In genomic region chr5:1005362-1005851, GRCh38 we compare ENCODE assay signal across 8 cellular contexts. TPM values are rescaled to one million over a fixed set of nuclear protein-coding genes. Genes with fewer than 3 reads are reported as not detected.
DNase-seq lines count a peak whose midpoint lies in the region; ATAC-seq and TF ChIP-seq lines count a peak whose summit lies in the region.

No MANE protein-coding gene starts in this region.

- H3K9me3 ChIP-seq in CD8-positive, alpha-beta T cell (ENCODE audit: low read length), result no peaks in the 10 kb centered on the region
- H3K9me3 ChIP-seq in prostate gland, result no peaks in the 10 kb centered on the region
- H3K9me3 ChIP-seq in endodermal cell (ENCODE audit: control insufficient read depth, low read length), result no peaks in the 10 kb centered on the region
- H3K9me3 ChIP-seq in BE2C, result no peaks in the 10 kb centered on the region

- H3K4me1 ChIP-seq in CD8-positive, alpha-beta T cell (ENCODE audit: insufficient read depth, low read length), result peaks cover 34% of the 10 kb centered on the region
- H3K4me1 ChIP-seq in prostate gland (replicated peaks) (peaks cover 9% of the 10 kb centered on the region), endodermal cell (ENCODE audit: control insufficient read depth, insufficient read depth, low read length) (no peaks in the 10 kb centered on the region), BE2C (peaks cover 9% of the 10 kb centered on the region)

- TF ChIP-seq CTCF in CD8-positive, alpha-beta T cell (IDR thresholded peaks at IDR 0.05), result no peak
- TF ChIP-seq CTCF in RWPE1 (conservative IDR thresholded peaks at IDR 0.05; ENCODE audit: low read depth) (no peak), prostate gland (IDR thresholded peaks at IDR 0.05) (no peak), endodermal cell (conservative IDR thresholded peaks at IDR 0.05) (no peak), BE2C (IDR thresholded peaks at IDR 0.05; ENCODE audit: low read depth, low read length) (no peak)

- peak in 1 of 7 experiments; percentile 2 for DNase-seq in CD8-positive, alpha-beta T cell
- DNase-seq in RWPE1 (ENCODE audit: low spot score), result no peak
- peak; percentile 43 for DNase-seq in left ventricle myocardium superior
- DNase-seq in prostate gland (ENCODE audit: low spot score), result no peak
- DNase-seq in activated T-helper 1 cell treated with anti-CD3 and anti-CD28 coated beads, Interleukin-12 subunit alpha, Interleukin-12 subunit beta, Interleukin-2, Interleukin-4 antibody, amounts not matched to agents 30 ng/mL and 10 ng/mL and 1 ng/mL, durations not matched to agents 14 hours and 24 hours and 36 hours (ENCODE audit: low spot score), result no peak
- no peak for DNase-seq in endodermal cell
- DNase-seq in BE2C, result no peak

- H3K9me3 Mint-ChIP-seq in CD8-positive, alpha-beta T cell, result no peaks in the 10 kb centered on the region
- no peaks in the 10 kb centered on the region for H3K9me3 Mint-ChIP-seq in activated T-helper 1 cell treated with anti-CD3 and anti-CD28 coated beads, Interleukin-12 subunit alpha, Interleukin-12 subunit beta, Interleukin-2, Interleukin-4 antibody, amounts not matched to agents 30 ng/mL and 10 ng/mL and 1 ng/mL, durations not matched to agents 14 hours and 24 hours and 36 hours
- no peaks in the 10 kb centered on the region for H3K9me3 Mint-ChIP-seq in endodermal cell

- H3K27me3 ChIP-seq in CD8-positive, alpha-beta T cell (ENCODE audit: insufficient read depth, low read length), result peaks cover 13% of the 10 kb centered on the region
- H3K27me3 ChIP-seq in prostate gland (replicated peaks; ENCODE audit: insufficient read depth) (no peaks in the 10 kb centered on the region), endodermal cell (ENCODE audit: control insufficient read depth, insufficient read depth, low read length, poor library complexity, severe bottlenecking) (peaks cover 91% of the 10 kb centered on the region), BE2C (peaks cover 56% of the 10 kb centered on the region)

- H3K36me3 Mint-ChIP-seq in CD8-positive, alpha-beta T cell, result no peaks in the 10 kb centered on the region
- no peaks in the 10 kb centered on the region for H3K36me3 Mint-ChIP-seq in activated T-helper 1 cell treated with anti-CD3 and anti-CD28 coated beads, Interleukin-12 subunit alpha, Interleukin-12 subunit beta, Interleukin-2, Interleukin-4 antibody, amounts not matched to agents 30 ng/mL and 10 ng/mL and 1 ng/mL, durations not matched to agents 14 hours and 24 hours and 36 hours (ENCODE audit: low read depth)
- H3K36me3 Mint-ChIP-seq in endodermal cell (ENCODE audit: low read depth), result no peaks in the 10 kb centered on the region

- TF ChIP-seq POLR2A in prostate gland (IDR thresholded peaks at IDR 0.05), result no peak

- WGBS in prostate gland, result 73% methylated on average over 29 of the region's 32 CpGs
- WGBS in endodermal cell (ENCODE audit: insufficient coverage in 1 of 2, insufficient read length in 1 of 2), 2 experiments, result 70 to 73% methylated on average over 18 to 32 of the region's 32 CpGs

- peaks cover 26% of the 10 kb centered on the region for H3K27me3 Mint-ChIP-seq in CD8-positive, alpha-beta T cell (ENCODE audit: low read depth)
- peaks cover 49% of the 10 kb centered on the region for H3K27me3 Mint-ChIP-seq in activated T-helper 1 cell treated with anti-CD3 and anti-CD28 coated beads, Interleukin-12 subunit alpha, Interleukin-12 subunit beta, Interleukin-2, Interleukin-4 antibody, amounts not matched to agents 30 ng/mL and 10 ng/mL and 1 ng/mL, durations not matched to agents 14 hours and 24 hours and 36 hours (ENCODE audit: insufficient read depth)
- H3K27me3 Mint-ChIP-seq in endodermal cell (ENCODE audit: insufficient read depth), result peaks cover 77% of the 10 kb centered on the region

- no peak overlapping the region for H3K27ac Mint-ChIP-seq in CD8-positive, alpha-beta T cell
- no peak overlapping the region for H3K27ac Mint-ChIP-seq in activated T-helper 1 cell treated with anti-CD3 and anti-CD28 coated beads, Interleukin-12 subunit alpha, Interleukin-12 subunit beta, Interleukin-2, Interleukin-4 antibody, amounts not matched to agents 30 ng/mL and 10 ng/mL and 1 ng/mL, durations not matched to agents 14 hours and 24 hours and 36 hours
- no peak overlapping the region for H3K27ac Mint-ChIP-seq in endodermal cell

- no peak overlapping the region for H3K27ac ChIP-seq in CD8-positive, alpha-beta T cell (ENCODE audit: low read depth, low read length)
- H3K27ac ChIP-seq in RWPE1, result peak overlapping the region; percentile 93
- peak overlapping the region; percentile 17 to 39 for H3K27ac ChIP-seq in prostate gland
- H3K27ac ChIP-seq in endodermal cell (ENCODE audit: low read depth, low read length), result no peak overlapping the region

- no peaks in the 10 kb centered on the region for H3K36me3 ChIP-seq in CD8-positive, alpha-beta T cell (ENCODE audit: insufficient read depth, low read length)
- H3K36me3 ChIP-seq in prostate gland, result no peaks in the 10 kb centered on the region
- no peaks in the 10 kb centered on the region for H3K36me3 ChIP-seq in endodermal cell (ENCODE audit: control insufficient read depth, insufficient read depth, low read length)
- H3K36me3 ChIP-seq in BE2C, result no peaks in the 10 kb centered on the region

- CTCF ChIA-PET in CD8-positive, alpha-beta T cell (lab: Charles Lee), result interaction anchor here (0.7 to 3.6 kb wide), 6 partner anchors 9 to 135 kb away, joined by 3 to 18 read pairs (median 4); no protein-coding TSS in a partner anchor
- CTCF ChIA-PET in RWPE1 (lab: Yijun Ruan, JAX), result interaction anchor here (0.6 to 1.6 kb wide), 6 partner anchors 8 to 640 kb away, joined by 3 to 7 read pairs (median 4); no protein-coding TSS in a partner anchor

- H3K9ac ChIP-seq in endodermal cell (ENCODE audit: extremely low read depth, low read length, poor library complexity, severe bottlenecking), result no peak overlapping the region

- no peak for ATAC-seq in CD8-positive, alpha-beta T cell
- ATAC-seq in left ventricle myocardium superior (no peak), GM18511 (IDR thresholded peaks at IDR 0.05; ENCODE audit: unreplicated experiment) (no peak)

- intact Hi-C loops in CD8-positive, alpha-beta T cell (cut with DNase I, micrococcal nuclease), result loop anchor here in 1 of 2 experiments (5.0 kb wide), 1 partner anchor 83 kb away; no protein-coding TSS in a partner anchor
- intact Hi-C loops in left ventricle myocardium superior (cut with micrococcal nuclease) (no loop called here), prostate gland (cut with DNase I) (loop anchor here (2.0 to 5.0 kb wide), 2 partner anchors 41 to 132 kb away; no protein-coding TSS in a partner anchor)
- intact Hi-C loops in activated T-helper 1 cell treated with anti-CD3 and anti-CD28 coated beads, Interleukin-12 subunit alpha, Interleukin-12 subunit beta, Interleukin-2, Interleukin-4 antibody, amounts not matched to agents 30 ng/mL and 10 ng/mL and 1 ng/mL, durations not matched to agents 14 hours and 24 hours and 36 hours (cut with micrococcal nuclease), result loop anchor here (1.0 kb wide), 1 partner anchor 93 kb away; no protein-coding TSS in a partner anchor

- H3K4me3 Mint-ChIP-seq in CD8-positive, alpha-beta T cell, result peak overlapping the region; percentile 73
- no peak overlapping the region for H3K4me3 Mint-ChIP-seq in activated T-helper 1 cell treated with anti-CD3 and anti-CD28 coated beads, Interleukin-12 subunit alpha, Interleukin-12 subunit beta, Interleukin-2, Interleukin-4 antibody, amounts not matched to agents 30 ng/mL and 10 ng/mL and 1 ng/mL, durations not matched to agents 14 hours and 24 hours and 36 hours
- H3K4me3 Mint-ChIP-seq in endodermal cell, result no peak overlapping the region

- H3K4me3 ChIP-seq in CD8-positive, alpha-beta T cell (ENCODE audit: low read depth, low read length), result peak overlapping the region; percentile 35
- H3K4me3 ChIP-seq in prostate gland (peak overlapping the region; percentile 42 to 45), endodermal cell (ENCODE audit: low read length) (no peak overlapping the region), BE2C (ENCODE audit: low read depth, low read length) (no peak overlapping the region)

- H3K4me1 Mint-ChIP-seq in CD8-positive, alpha-beta T cell (ENCODE audit: low read depth), result peaks cover 22% of the 10 kb centered on the region
- H3K4me1 Mint-ChIP-seq in activated T-helper 1 cell treated with anti-CD3 and anti-CD28 coated beads, Interleukin-12 subunit alpha, Interleukin-12 subunit beta, Interleukin-2, Interleukin-4 antibody, amounts not matched to agents 30 ng/mL and 10 ng/mL and 1 ng/mL, durations not matched to agents 14 hours and 24 hours and 36 hours (ENCODE audit: low read depth), result peaks cover 6% of the 10 kb centered on the region
- H3K4me1 Mint-ChIP-seq in endodermal cell, result peaks cover 11% of the 10 kb centered on the region

- POLR2A ChIA-PET in CD8-positive, alpha-beta T cell (lab: Charles Lee), result no interaction called here
- POLR2A ChIA-PET in RWPE1 (lab: Yijun Ruan, JAX; ENCODE audit: low non-redundant PET), result no interaction called here

RNA-seq across cellular contexts. Expression of gene NKD2, which starts 3.2 kb away (rescaled TPM):
- under 1 TPM in 1 of 2 experiments, not detected in 1; 0.33 TPM for total RNA-seq in CD8-positive, alpha-beta T cell
- 3.4 TPM for total RNA-seq in left ventricle myocardium superior
- 10 to 100 TPM in 1 of 2 donors, 1 to 10 TPM in 1; 2.9 to 22.1 TPM for total RNA-seq in prostate gland
- total RNA-seq in activated T-helper 1 cell treated with anti-CD3 and anti-CD28 coated beads, Interleukin-12 subunit alpha, Interleukin-12 subunit beta, Interleukin-2, Interleukin-4 antibody, amounts not matched to agents 30 ng/mL and 10 ng/mL and 1 ng/mL, durations not matched to agents 14 hours and 24 hours and 36 hours, result 2.9 and 3.2 TPM in 2 replicates
- 10 to 100 TPM; 11.2 to 13.9 TPM for total RNA-seq in endodermal cell
- 63.1 TPM for polyA plus RNA-seq in endodermal cell (2013, experiment 1 of 2)
- polyA plus RNA-seq in endodermal cell (2013, experiment 2 of 2), result 59.4 TPM
- 2.1 TPM for polyA plus RNA-seq in BE2C (2012; ENCODE audit: insufficient read depth, insufficient read length, low read depth)

Comparison
In these comparisons a context has a peak if more than half of its experiments do, and no peak if none do; other contexts are left out.
1. H3K27ac ChIP-seq: peak in RWPE1 (single experiment) and prostate gland (2 of 2); none in CD8-positive, alpha-beta T cell (single experiment) and endodermal cell (single experiment).
2. H3K4me3 ChIP-seq: peak in CD8-positive, alpha-beta T cell (single experiment) and prostate gland (2 of 2); none in endodermal cell (single experiment) and BE2C (single experiment).